ENCODE assay signal across 13 cellular contexts in genomic region chr2:165815742-165816141, GRCh38.
DNase-seq lines count a peak whose midpoint lies in the region; ATAC-seq and TF ChIP-seq lines count a peak whose summit lies in the region.
"Had no signal": no experiment of that assay in that cellular context is flagged by ENCODE, and none has a peak within 500 bp of the region (broad histone marks: within the 10 kb centered on the region; RNA-seq: fewer than 3 reads in every experiment).

No MANE protein-coding gene starts in this region.

- H3K79me2 ChIP-seq in DOHH2 (ENCODE audit: control insufficient read depth, low read length): no peaks in the 10 kb centered on the region

- H3K9me2 ChIP-seq in DOHH2 (replicated peaks; ENCODE audit: control insufficient read depth, low read length): no peaks in the 10 kb centered on the region

- ATAC-seq in GM21360 (IDR thresholded peaks at IDR 0.05; ENCODE audit: unreplicated experiment): peak; percentile 55
- peak; percentile 76 for ATAC-seq in HG03025 (IDR thresholded peaks at IDR 0.05; ENCODE audit: low FRiP score, unreplicated experiment)
- ATAC-seq in HG03196 (IDR thresholded peaks at IDR 0.05; ENCODE audit: unreplicated experiment): no peak
- ATAC-seq: activated T-helper 17 cell treated with anti-CD3 and anti-CD28 coated beads, Interleukin-2, amount 50 U/mL, for 72 hours; stimulated activated effector memory CD8-positive, alpha-beta T cell treated with anti-CD3 and anti-CD28 coated beads, Interleukin-12 subunit alpha, Interleukin-12 subunit beta, amount 100 ng/mL, for 72 hours had no signal

- H3K4me1 ChIP-seq in DOHH2 (ENCODE audit: control insufficient read depth, low read length): peaks cover 42% of the 10 kb centered on the region

- no peak for TF ChIP-seq CTCF in DOHH2 (IDR thresholded peaks at IDR 0.05; ENCODE audit: low read depth, low read length, poor library complexity, severe bottlenecking)

- peaks cover 6% of the 10 kb centered on the region; the same call in 1 of the 2 replicates for H3K36me3 ChIP-seq in DOHH2 (ENCODE audit: control insufficient read depth, low read length)

- H3K27me3 ChIP-seq in DOHH2 (ENCODE audit: control insufficient read depth, low read length): no peaks in the 10 kb centered on the region

- peak overlapping the region; percentile 83 for H3K27ac ChIP-seq in DOHH2 (ENCODE audit: low read depth, low read length)
- H3K27ac ChIP-seq: PC-9 had no signal

- peaks cover 4% of the 10 kb centered on the region; the same call in 1 of the 2 replicates for H3F3A ChIP-seq in DOHH2 (ENCODE audit: control insufficient read depth, insufficient read depth)

- H3K4me3 ChIP-seq in DOHH2 (ENCODE audit: low read length): peak overlapping the region; percentile 55
- H3K4me3 ChIP-seq: PC-9 had no signal

- peak overlapping the region; percentile 72 for H3K4me2 ChIP-seq in DOHH2 (ENCODE audit: low read length)
- H3K4me2 ChIP-seq: PC-9 had no signal

- H3K9me3 ChIP-seq in DOHH2 (ENCODE audit: control insufficient read depth, insufficient read depth, low read length): no peaks in the 10 kb centered on the region

- DNase-seq in NOMO-1 (lab: John Stamatoyannopoulos, UW; ENCODE audit: unreplicated experiment in 2 of 2): peak; percentile 63 to 84
- DNase-seq in NCI-H1930 (lab: John Stamatoyannopoulos, UW): no peak
- DNase-seq in epidermal melanocyte (ENCODE audit: insufficient read length, low spot score): no peak
- DNase-seq in NCI-H510A treated with DMSO at 0.1 percent for 48 hours (lab: John Stamatoyannopoulos, UW): no peak
- DNase-seq: central memory CD4-positive, alpha-beta T cell; HFFc6; PC-9 had no signal

- H4K20me1 ChIP-seq in DOHH2 (ENCODE audit: control insufficient read depth, insufficient read depth, low read depth, low read length): no peaks in the 10 kb centered on the region

Comparison
In these comparisons a context has a peak if more than half of its experiments do, and no peak if none do; other contexts are left out.
1. DNase-seq: peak in NOMO-1 (2 of 2); none in NCI-H1930 (0 of 2), epidermal melanocyte (single experiment) and NCI-H510A treated with DMSO at 0.1 percent for 48 hours (single experiment).